Comparison of ENCODE assay signal across 22 cellular contexts in the genomic region with DNA sequence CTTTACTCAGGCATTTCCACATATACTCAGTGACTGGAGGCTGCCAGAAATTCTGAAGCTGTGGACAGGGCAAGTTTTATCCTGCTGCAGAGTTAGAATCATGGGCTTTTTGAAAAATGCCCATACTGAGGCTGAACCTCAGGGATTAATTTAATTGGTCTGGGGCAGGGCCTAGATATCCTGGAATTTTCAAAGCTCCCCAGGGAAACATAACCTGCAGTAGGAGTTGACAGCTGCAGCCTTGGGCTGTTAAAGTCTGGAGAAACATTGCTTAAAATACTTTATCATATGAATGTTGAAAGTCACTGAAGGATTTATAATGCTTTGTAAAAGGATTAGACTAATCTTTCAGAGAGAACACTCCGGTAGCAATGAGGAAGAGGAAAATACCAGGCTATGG.
"Had no signal": no experiment of that assay in that cellular context is flagged by ENCODE, and none has a peak within 500 bp of the region (broad histone marks: within the 10 kb centered on the region; RNA-seq: fewer than 3 reads in every experiment).

No MANE protein-coding gene starts in this region.

- H3K9me3 ChIP-seq: gastroesophageal sphincter, heart left ventricle, ovary, tibial artery, vagina had no signal

- H3K36me3 ChIP-seq: brain microvascular endothelial cell, gastroesophageal sphincter, heart left ventricle, ovary, tibial artery, vagina had no signal

- ATAC-seq: activated CD4-positive, CD25-positive, alpha-beta regulatory T cell treated with anti-CD3 and anti-CD28 coated beads, Interleukin-2, amount 50 U/mL, for 24 hours; activated CD8-positive, alpha-beta T cell treated with anti-CD3 and anti-CD28 coated beads, Interleukin-2, amount 10 ng/mL, durations not matched to agents 7 days and 5 days; activated naive CD8-positive, alpha-beta T cell treated with anti-CD3 and anti-CD28 coated beads, Interleukin-2, amount 50 U/mL, for 24 hours; gastroesophageal sphincter; naive thymus-derived CD8-positive, alpha-beta T cell; sciatic nerve had no signal

- H3K27me3 ChIP-seq: brain microvascular endothelial cell, gastroesophageal sphincter, heart left ventricle, ovary, tibial artery, vagina had no signal

- H3K4me3 ChIP-seq: gastroesophageal sphincter, heart left ventricle, ovary, tibial artery, vagina had no signal

- H3K27ac ChIP-seq: brain microvascular endothelial cell, gastroesophageal sphincter, heart left ventricle, ovary, tibial artery, vagina had no signal

- DNase-seq: activated CD4-positive, alpha-beta T cell treated with anti-CD3 and anti-CD28 coated beads, Interleukin-2, amount 10 ng/mL, durations not matched to agents 7 days and 5 days; activated CD8-positive, alpha-beta memory T cell treated with anti-CD3 and anti-CD28 coated beads, Interleukin-2, amount 50 U/mL, for 4 hours; activated CD8-positive, alpha-beta T cell treated with anti-CD3 and anti-CD28 coated beads, Interleukin-2, amount 10 ng/mL, durations not matched to agents 7 days and 5 days; activated effector memory CD4-positive, alpha-beta T cell treated with Interleukin-2 at 50 U/mL for 16 hours; activated naive CD4-positive, alpha-beta T cell treated with anti-CD3 and anti-CD28 coated beads, Interleukin-2, amount 10 ng/mL, durations not matched to agents 7 days and 5 days; activated naive CD8-positive, alpha-beta T cell treated with anti-CD3 and anti-CD28 coated beads, Interleukin-2, amount 50 U/mL, for 24 hours; activated T-cell treated with anti-CD3 and anti-CD28 coated beads, Interleukin-2, amount 50 U/mL, for 48 hours; aorta; brain microvascular endothelial cell; central memory CD4-positive, alpha-beta T cell; endodermal cell; heart left ventricle; kidney; naive thymus-derived CD8-positive, alpha-beta T cell; ovary; stimulated activated naive CD4-positive, alpha-beta T cell treated with Interleukin-2 at 50 U/mL for 16 hours; T-helper 1 cell; tibial artery had no signal
